In the genomic region with DNA sequence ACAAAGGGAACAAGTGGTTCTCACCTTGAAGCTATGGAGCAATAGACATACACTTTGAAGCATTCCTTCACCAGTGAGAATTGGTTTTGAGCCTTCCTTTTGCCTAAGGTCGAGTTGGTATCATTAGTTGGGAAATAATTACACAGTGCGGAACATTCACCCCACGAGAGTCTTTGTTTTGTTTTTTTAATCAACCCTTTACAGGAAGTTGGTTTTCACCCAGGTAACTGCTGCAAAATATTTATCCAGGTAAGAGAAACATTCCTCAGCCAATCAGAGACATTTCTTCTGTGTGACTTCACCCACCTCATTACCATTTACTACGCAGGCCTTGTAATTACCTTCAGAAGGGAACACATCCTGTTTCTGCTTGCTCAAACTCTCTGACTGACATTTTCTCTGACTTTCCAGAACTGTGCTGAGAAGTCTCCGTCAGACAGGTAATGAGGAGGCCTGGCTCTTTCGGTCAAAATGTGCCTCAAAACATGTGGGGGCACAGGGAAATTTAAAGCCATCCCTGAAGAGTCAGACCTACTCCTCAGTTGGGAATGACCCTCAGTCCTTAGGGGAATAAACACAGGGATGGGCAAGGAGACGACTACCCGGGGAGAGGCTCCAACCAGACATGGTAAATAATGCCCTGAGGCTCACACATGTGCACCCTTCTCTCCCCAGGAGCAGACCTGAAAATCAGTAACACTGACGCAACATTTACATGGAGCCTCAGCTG, we compare ENCODE assay signal across 17 cellular contexts. TPM values are rescaled to one million over a fixed set of nuclear protein-coding genes. Genes with fewer than 3 reads are reported as not detected.
DNase-seq lines count a peak whose midpoint lies in the region; ATAC-seq and TF ChIP-seq lines count a peak whose summit lies in the region.
"Had no signal": no experiment of that assay in that cellular context is flagged by ENCODE, and none has a peak within 500 bp of the region (broad histone marks: within the 10 kb centered on the region; RNA-seq: fewer than 3 reads in every experiment).

No MANE protein-coding gene starts in this region.

- H3K4me1 Mint-ChIP-seq in Caco-2 (ENCODE audit: low read depth, unreplicated experiment), result peaks cover 22% of the 10 kb centered on the region
- H3K4me1 Mint-ChIP-seq in nephron, result peaks cover 11% of the 10 kb centered on the region

- H3K27ac Mint-ChIP-seq in Caco-2 (ENCODE audit: unreplicated experiment), result peak overlapping the region; percentile 53
- peak overlapping the region; percentile 51 to 90 (median 65) for H3K27ac Mint-ChIP-seq in nephron
- H3K27ac Mint-ChIP-seq: activated CD8-positive, alpha-beta T cell treated with anti-CD3 and anti-CD28 coated beads for 36 hours; activated naive CD8-positive, alpha-beta T cell; T-cell had no signal

- peaks cover 41% of the 10 kb centered on the region for H3K4me1 ChIP-seq in Caco-2

- TF ChIP-seq CTCF in Caco-2 (IDR thresholded peaks at IDR 0.05; ENCODE audit: insufficient read depth in 1 of 2, low read depth in 1 of 2, low read length in 1 of 2, severe bottlenecking in 1 of 2, unreplicated experiment in 1 of 2), result no peak
- TF ChIP-seq CTCF in nephron (IDR thresholded peaks at IDR 0.05; ENCODE audit: unreplicated experiment in 3 of 3), result no peak

- no peak for ATAC-seq in GM19351 (IDR thresholded peaks at IDR 0.05; ENCODE audit: unreplicated experiment)
- no peak for ATAC-seq in HG02678 (IDR thresholded peaks at IDR 0.05; ENCODE audit: unreplicated experiment)
- ATAC-seq: activated CD8-positive, alpha-beta T cell treated with anti-CD3 and anti-CD28 coated beads for 36 hours had no signal

- DNase-seq in Caco-2 (no peak), NCI-H146 treated with DMSO at 0.1 percent for 48 hours (lab: John Stamatoyannopoulos, UW; ENCODE audit: unreplicated experiment) (peak; percentile 63), islet precursor cell (peak; percentile 79), dermis blood vessel endothelial cell (no peak), RKO (ENCODE audit: low spot score) (no peak)
- DNase-seq: activated CD8-positive, alpha-beta T cell treated with anti-CD3 and anti-CD28 coated beads for 36 hours; effector CD4-positive, alpha-beta T cell; H9; NCI-H1694; posterior cingulate gyrus; T-cell had no signal

- no peaks in the 10 kb centered on the region for H3K27me3 ChIP-seq in Caco-2 (replicated peaks; ENCODE audit: control insufficient read depth, insufficient read depth, low read length)
- H3K27me3 ChIP-seq: hepatocyte had no signal

- H3K4me3 ChIP-seq in Caco-2 (ENCODE audit: low read depth, low read length), result no peak overlapping the region
- H3K4me3 ChIP-seq: hepatocyte had no signal

- no TSS peak for BruUV-seq in Caco-2 (replicated peaks; lab: Mats Ljungman, UMichigan)

- H3K4me3 Mint-ChIP-seq in Caco-2 (ENCODE audit: unreplicated experiment) (no peak overlapping the region), nephron (no peak overlapping the region)
- H3K4me3 Mint-ChIP-seq: activated CD8-positive, alpha-beta T cell treated with anti-CD3 and anti-CD28 coated beads for 36 hours; activated naive CD8-positive, alpha-beta T cell; H9; T-cell had no signal

- intact Hi-C loops in Caco-2 (cut with micrococcal nuclease; ENCODE audit: unreplicated experiment), result no loop called here

- no peaks in the 10 kb centered on the region for H3K9me3 ChIP-seq in Caco-2

- no peaks in the 10 kb centered on the region for H3K36me3 Mint-ChIP-seq in Caco-2 (ENCODE audit: insufficient read depth, unreplicated experiment)
- H3K36me3 Mint-ChIP-seq in nephron (ENCODE audit: low read depth), result no peaks in the 10 kb centered on the region
- H3K36me3 Mint-ChIP-seq: T-cell had no signal

- H3K9me3 Mint-ChIP-seq in Caco-2 (ENCODE audit: unreplicated experiment) (no peaks in the 10 kb centered on the region), nephron (no peaks in the 10 kb centered on the region)
- H3K9me3 Mint-ChIP-seq: activated CD8-positive, alpha-beta T cell treated with anti-CD3 and anti-CD28 coated beads for 36 hours; H9; T-cell had no signal

- CTCF ChIA-PET in Caco-2 (lab: Charles Lee), result no interaction called here

- no peaks in the 10 kb centered on the region for H3K27me3 Mint-ChIP-seq in Caco-2 (ENCODE audit: insufficient read depth, unreplicated experiment)
- H3K27me3 Mint-ChIP-seq in nephron (ENCODE audit: low read depth), result no peaks in the 10 kb centered on the region
- H3K27me3 Mint-ChIP-seq: activated naive CD8-positive, alpha-beta T cell had no signal

- H3K36me3 ChIP-seq in Caco-2 (ENCODE audit: control insufficient read depth, insufficient read depth, low read length), result no peaks in the 10 kb centered on the region

- POLR2A ChIA-PET in Caco-2 (lab: Charles Lee), result no interaction called here

RNA-seq across cellular contexts. Expression of gene SERP2, which starts 22.7 kb away (rescaled TPM):
- total RNA-seq in Caco-2 (2022) (not detected in 2 replicates), dermis blood vessel endothelial cell (1.4 and 1.5 TPM in 2 replicates)
- total RNA-seq: HT1080 had no signal

Comparison
In these comparisons a context has a peak if more than half of its experiments do, and no peak if none do; other contexts are left out.
1. DNase-seq: peak in NCI-H146 treated with DMSO at 0.1 percent for 48 hours (single experiment) and islet precursor cell (single experiment); none in Caco-2 (0 of 2), dermis blood vessel endothelial cell (single experiment) and RKO (single experiment).